In genomic region chr19:31100945-31101344, GRCh38 we compare ENCODE assay signal across 20 cellular contexts.
"Had no signal": no experiment of that assay in that cellular context is flagged by ENCODE, and none has a peak within 500 bp of the region (broad histone marks: within the 10 kb centered on the region; RNA-seq: fewer than 3 reads in every experiment).

No MANE protein-coding gene starts in this region.

- H3K27me3 Mint-ChIP-seq: activated B cell treated with CpG ODN at 0.5 μM for 24 hours; activated CD8-positive, alpha-beta T cell treated with anti-CD3 and anti-CD28 coated beads for 36 hours; stimulated activated naive B cell treated with anti-CD40 and anti-IgM and Interleukin-4, amounts not matched to agents 10 μg/mL and 1 μg/mL and 100 μg/mL, for 72 hours had no signal

- DNase-seq: activated B cell treated with CpG ODN at 0.5 μM for 24 hours; activated CD4-positive, alpha-beta T cell treated with anti-CD3 and anti-CD28 coated beads for 48 hours; activated CD8-positive, alpha-beta T cell treated with anti-CD3 and anti-CD28 coated beads for 36 hours; activated effector memory CD4-positive, alpha-beta T cell treated with anti-CD3 and anti-CD28 coated beads, Interleukin-2, amount 50 U/mL, for 16 hours; activated T-cell treated with anti-CD3 and anti-CD28 coated beads, Interleukin-2, amount 50 U/mL, for 4 hours; central memory CD4-positive, alpha-beta T cell; cortex of kidney; effector memory CD4-positive, alpha-beta T cell; lower lobe of right lung; midbrain; right cardiac atrium; stimulated activated CD4-positive, alpha-beta T cell treated with anti-CD3 and anti-CD28 coated beads, Interleukin-15, amount 100 ng/mL, for 24 hours; stimulated activated CD4-positive, alpha-beta T cell treated with anti-CD3 and anti-CD28 coated beads, Interleukin-4, amount 100 ng/mL, for 1 hour; stimulated activated naive B cell treated with anti-CD40 and anti-IgM and Interleukin-4, amounts not matched to agents 10 μg/mL and 1 μg/mL and 100 μg/mL, for 72 hours; SW 1271; tibial artery had no signal

- FAIRE-seq: TTC549 had no signal

- H3K4me3 Mint-ChIP-seq: activated B cell treated with CpG ODN at 0.5 μM for 24 hours; activated CD8-positive, alpha-beta T cell treated with anti-CD3 and anti-CD28 coated beads for 36 hours; activated T-cell treated with anti-CD3 and anti-CD28 coated beads, Interleukin-2, amount 50 U/mL, for 4 hours; stimulated activated naive B cell treated with anti-CD40 and anti-IgM and Interleukin-4, amounts not matched to agents 10 μg/mL and 1 μg/mL and 100 μg/mL, for 72 hours had no signal

- ATAC-seq: activated CD8-positive, alpha-beta T cell treated with anti-CD3 and anti-CD28 coated beads for 36 hours; activated naive CD4-positive, alpha-beta T cell treated with anti-CD3 and anti-CD28 coated beads, Interleukin-2, amount 50 U/mL, for 72 hours; activated T-cell treated with anti-CD3 and anti-CD28 coated beads, Interleukin-2, amount 50 U/mL, for 4 hours; lower lobe of right lung; right cardiac atrium; stimulated activated naive B cell treated with anti-CD40 and anti-IgM and Interleukin-4, amounts not matched to agents 10 μg/mL and 1 μg/mL and 100 μg/mL, for 72 hours had no signal

- H3K27ac Mint-ChIP-seq: activated B cell treated with CpG ODN at 0.5 μM for 24 hours; activated CD8-positive, alpha-beta T cell treated with anti-CD3 and anti-CD28 coated beads for 36 hours; activated naive CD4-positive, alpha-beta T cell treated with anti-CD3 and anti-CD28 coated beads, Interleukin-2, amount 50 U/mL, for 72 hours; stimulated activated naive B cell treated with anti-CD40 and anti-IgM and Interleukin-4, amounts not matched to agents 10 μg/mL and 1 μg/mL and 100 μg/mL, for 72 hours had no signal

- H3K9me3 Mint-ChIP-seq: activated B cell treated with CpG ODN at 0.5 μM for 24 hours; activated CD8-positive, alpha-beta T cell treated with anti-CD3 and anti-CD28 coated beads for 36 hours; activated naive CD4-positive, alpha-beta T cell treated with anti-CD3 and anti-CD28 coated beads, Interleukin-2, amount 50 U/mL, for 72 hours; activated T-cell treated with anti-CD3 and anti-CD28 coated beads, Interleukin-2, amount 50 U/mL, for 4 hours; stimulated activated naive B cell treated with anti-CD40 and anti-IgM and Interleukin-4, amounts not matched to agents 10 μg/mL and 1 μg/mL and 100 μg/mL, for 72 hours had no signal

- H3K27me3 ChIP-seq: tibial artery, vagina had no signal

- H3K4me3 ChIP-seq: lower lobe of right lung, skin epidermis, tibial artery, vagina had no signal

- H3K36me3 ChIP-seq: lower lobe of right lung, tibial artery, vagina had no signal

- H3K36me3 Mint-ChIP-seq: activated naive CD4-positive, alpha-beta T cell treated with anti-CD3 and anti-CD28 coated beads, Interleukin-2, amount 50 U/mL, for 72 hours; stimulated activated naive B cell treated with anti-CD40 and anti-IgM and Interleukin-4, amounts not matched to agents 10 μg/mL and 1 μg/mL and 100 μg/mL, for 72 hours had no signal

- H3K4me1 ChIP-seq: lower lobe of right lung, tibial artery, vagina had no signal

- H3K4me1 Mint-ChIP-seq: activated B cell treated with CpG ODN at 0.5 μM for 24 hours; stimulated activated naive B cell treated with anti-CD40 and anti-IgM and Interleukin-4, amounts not matched to agents 10 μg/mL and 1 μg/mL and 100 μg/mL, for 72 hours had no signal

- H3K27ac ChIP-seq: lower lobe of right lung, skin epidermis, tibial artery, vagina had no signal

- H3K9me3 ChIP-seq: lower lobe of right lung, tibial artery, vagina had no signal
